Comparison of ENCODE assay signal across 8 cellular contexts in genomic region chr5:73591102-73591695, GRCh38. TPM values are rescaled to one million over a fixed set of nuclear protein-coding genes. Genes with fewer than 3 reads are reported as not detected.
A peak's percentile ranks its signal among the peaks of the same experiment; 100 is the strongest.
DNase-seq lines count a peak whose midpoint lies in the region; ATAC-seq and TF ChIP-seq lines count a peak whose summit lies in the region.

No MANE protein-coding gene starts in this region.

- H3K36me3 Mint-ChIP-seq in naive thymus-derived CD4-positive, alpha-beta T cell: no peaks in the 10 kb centered on the region

- intact Hi-C loops in naive thymus-derived CD4-positive, alpha-beta T cell (cut with micrococcal nuclease): loop anchor here (1.0 to 5.0 kb wide), 4 partner anchors 101 to 1058 kb away; no protein-coding TSS in a partner anchor
- intact Hi-C loops in aorta (cut with DNase I): loop anchor here (1.0 to 10.0 kb wide), 2 partner anchors 201 to 1064 kb away; no protein-coding TSS in a partner anchor

- H3K4me3 ChIP-seq in epithelial cell of proximal tubule (ENCODE audit: low read depth, low read length) (no peak overlapping the region), aorta (ENCODE audit: low read length in 2 of 2) (no peak overlapping the region)
- no peak overlapping the region for H3K4me3 ChIP-seq in naive thymus-derived CD4-positive, alpha-beta T cell (ENCODE audit: low read length)

- TF ChIP-seq CTCF in VCaP (conservative IDR thresholded peaks at IDR 0.05): peak; percentile 71
- TF ChIP-seq CTCF in epithelial cell of proximal tubule (conservative IDR thresholded peaks at IDR 0.05; ENCODE audit: low read depth, low read length): peak; percentile 76

- no peaks in the 10 kb centered on the region for H3K9me3 Mint-ChIP-seq in naive thymus-derived CD4-positive, alpha-beta T cell

- no peaks in the 10 kb centered on the region for H3K9me3 ChIP-seq in naive thymus-derived CD4-positive, alpha-beta T cell (ENCODE audit: control insufficient read depth in 2 of 3, low read length in 3 of 3)
- no peaks in the 10 kb centered on the region for H3K9me3 ChIP-seq in aorta (ENCODE audit: control insufficient read depth, low read length)

- peak; percentile 57 for ATAC-seq in HG02798 (IDR thresholded peaks at IDR 0.05; ENCODE audit: poor library complexity, unreplicated experiment)
- peak; percentile 82 for ATAC-seq in naive thymus-derived CD4-positive, alpha-beta T cell
- peak; percentile 88 for ATAC-seq in aorta (ENCODE audit: low FRiP score)

- H3K27ac ChIP-seq in VCaP: no peak overlapping the region
- no peak overlapping the region for H3K27ac ChIP-seq in naive thymus-derived CD4-positive, alpha-beta T cell (ENCODE audit: low read depth, low read length)
- H3K27ac ChIP-seq in aorta (ENCODE audit: low read depth in 1 of 2, low read length in 2 of 2): no peak overlapping the region

- no peaks in the 10 kb centered on the region for H3K4me1 Mint-ChIP-seq in naive thymus-derived CD4-positive, alpha-beta T cell

- 50 to 54% methylated on average over 4 of the region's 4 CpGs for WGBS in aorta, 2 donors

- DNase-seq in activated gamma-delta T cell treated with Interleukin-2 at 50 U/mL for 16 hours (peak; percentile 54), activated gamma-delta T cell (lab: John Stamatoyannopoulos, UW) (no peak), NCI-H2196 treated with DMSO at 0.1 percent for 48 hours (lab: John Stamatoyannopoulos, UW; ENCODE audit: unreplicated experiment) (peak; percentile 12), epithelial cell of proximal tubule (ENCODE audit: low read depth) (peak; percentile 43), aorta (no peak)
- peak in 7 of 9 donors; percentile 46 to 71 (median 61) for DNase-seq in naive thymus-derived CD4-positive, alpha-beta T cell

- H3K4me1 ChIP-seq in naive thymus-derived CD4-positive, alpha-beta T cell (ENCODE audit: control insufficient read depth in 2 of 2, insufficient read depth in 2 of 2, low read length in 2 of 2): no peaks in the 10 kb centered on the region
- H3K4me1 ChIP-seq in aorta (ENCODE audit: control insufficient read depth in 1 of 2, insufficient read depth in 2 of 2, low read length in 2 of 2): no peaks in the 10 kb centered on the region

- POLR2A ChIA-PET in naive thymus-derived CD4-positive, alpha-beta T cell (lab: Charles Lee): no interaction called here

- H3K36me3 ChIP-seq in naive thymus-derived CD4-positive, alpha-beta T cell (ENCODE audit: control insufficient read depth in 2 of 3, insufficient read depth in 3 of 3, low read length in 3 of 3): no peaks in the 10 kb centered on the region
- H3K36me3 ChIP-seq in aorta (ENCODE audit: control insufficient read depth in 1 of 2, insufficient read depth in 2 of 2, low read length in 1 of 2): no peaks in the 10 kb centered on the region

- CTCF ChIA-PET in naive thymus-derived CD4-positive, alpha-beta T cell (lab: Charles Lee): interaction anchor here (0.6 to 5.0 kb wide), 6 partner anchors 10 to 311 kb away, joined by 3 to 44 read pairs (median 3); no protein-coding TSS in a partner anchor

- H3K27ac Mint-ChIP-seq in naive thymus-derived CD4-positive, alpha-beta T cell: no peak overlapping the region

- no peaks in the 10 kb centered on the region for H3K27me3 ChIP-seq in naive thymus-derived CD4-positive, alpha-beta T cell (ENCODE audit: control insufficient read depth in 2 of 2, insufficient read depth in 2 of 2, low read length in 2 of 2)
- no peaks in the 10 kb centered on the region for H3K27me3 ChIP-seq in aorta (ENCODE audit: control insufficient read depth in 1 of 2, insufficient read depth in 2 of 2, low read length in 1 of 2)

- peaks cover 0 to 2% (median 0%) of the 10 kb centered on the region in 5 donors for H3K27me3 Mint-ChIP-seq in naive thymus-derived CD4-positive, alpha-beta T cell

- no peak overlapping the region for H3K4me3 Mint-ChIP-seq in naive thymus-derived CD4-positive, alpha-beta T cell

RNA-seq across cellular contexts. Expression of gene UTP15, which starts 25.7 kb away (rescaled TPM):
- total RNA-seq in epithelial cell of proximal tubule (13.7 and 22.4 TPM in 2 replicates), aorta (10 to 100 TPM; 12.4 to 17.0 TPM)
- 10 to 100 TPM; 23.6 to 46.5 (median 25.2) TPM for total RNA-seq in naive thymus-derived CD4-positive, alpha-beta T cell
- 1 to 10 TPM; 8.1 to 8.8 TPM for polyA plus RNA-seq in naive thymus-derived CD4-positive, alpha-beta T cell
- 1 to 10 TPM; 5.0 to 8.5 TPM for polyA plus RNA-seq in aorta

RNA-seq across cellular contexts. Expression of gene ANKRA2, which starts 25.8 kb away (rescaled TPM):
- total RNA-seq in epithelial cell of proximal tubule (5.8 and 10.8 TPM in 2 replicates), aorta (10 to 100 TPM; 19.5 to 26.4 TPM)
- total RNA-seq in naive thymus-derived CD4-positive, alpha-beta T cell: 10 to 100 TPM; 22.7 to 57.8 (median 41.5) TPM
- polyA plus RNA-seq in naive thymus-derived CD4-positive, alpha-beta T cell: 10 to 100 TPM; 19.6 to 30.1 TPM
- 10 to 100 TPM; 21.8 to 29.9 TPM for polyA plus RNA-seq in aorta

RNA-seq across cellular contexts. Expression of gene ARHGEF28, which starts 34.8 kb away (rescaled TPM):
- total RNA-seq in epithelial cell of proximal tubule (58.2 and 72.1 TPM in 2 replicates), aorta (10 to 100 TPM; 18.0 to 27.8 TPM)
- total RNA-seq in naive thymus-derived CD4-positive, alpha-beta T cell: under 1 TPM in 2 of 5 experiments, not detected in 3; 0.03 to 0.47 TPM
- polyA plus RNA-seq in naive thymus-derived CD4-positive, alpha-beta T cell: not detected
- 1 to 10 TPM; 4.8 to 7.5 TPM for polyA plus RNA-seq in aorta

Comparison
In these comparisons a context has a peak if more than half of its experiments do, and no peak if none do; other contexts are left out.
1. DNase-seq: peak in activated gamma-delta T cell treated with Interleukin-2 at 50 U/mL for 16 hours (single experiment), NCI-H2196 treated with DMSO at 0.1 percent for 48 hours (single experiment), epithelial cell of proximal tubule (single experiment) and naive thymus-derived CD4-positive, alpha-beta T cell (7 of 9); none in activated gamma-delta T cell (single experiment) and aorta (0 of 2).
2. RNA of gene ARHGEF28, which starts 34.8 kb away (total RNA-seq): 58.2 to 72.1 TPM in epithelial cell of proximal tubule and 18.0 to 27.8 TPM in aorta; 0.03 to 0.47 TPM in naive thymus-derived CD4-positive, alpha-beta T cell; every median in the first group is over 10 times any median in the second.
3. Peak in every context shown above with its lines, with median percentiles within 50 percentile points of each other: ATAC-seq.